ENCODE assay signal across 1 cellular context in genomic region chr6:3259491-3259958, GRCh38.
TF ChIP-seq lines count a peak whose summit lies in the region.

No MANE protein-coding gene starts in this region.

TF ChIP-seq in HepG2, 621 proteins besides CTCF, POLR2A, EP300 and RAD21 (continued from another document and continues in another):
- TF ChIP-seq ZNF414 (CRISPR knock-in tag; IDR thresholded peaks at IDR 0.05) (no peak), ZNF446 (CRISPR knock-in tag; IDR thresholded peaks at IDR 0.05) (no peak; the same call in 1 of the 2 replicates), MAFG (CRISPR knock-in tag; IDR thresholded peaks at IDR 0.05) (no peak), ZNF687 (CRISPR knock-in tag; IDR thresholded peaks at IDR 0.05) (peak; percentile 68), ZNF7 (CRISPR knock-in tag; IDR thresholded peaks at IDR 0.05) (no peak), TBX2 (CRISPR knock-in tag; IDR thresholded peaks at IDR 0.05; ENCODE audit: borderline replicate concordance) (peak; percentile 29; the same call in 1 of the 2 replicates), PAXIP1 (CRISPR knock-in tag; conservative IDR thresholded peaks at IDR 0.05) (no peak), RXRA (CRISPR knock-in tag; IDR thresholded peaks at IDR 0.05) (peak; percentile 50; the same call in 1 of the 2 replicates), DRAP1 (CRISPR knock-in tag; IDR thresholded peaks at IDR 0.05) (peak; percentile 36; the same call in 1 of the 2 replicates), XBP1 (CRISPR knock-in tag; IDR thresholded peaks at IDR 0.05) (no peak), RXRB (CRISPR knock-in tag; IDR thresholded peaks at IDR 0.05; ENCODE audit: borderline replicate concordance) (peak; percentile 28; the same call in 1 of the 2 replicates), CC2D1A (CRISPR knock-in tag; IDR thresholded peaks at IDR 0.05) (no peak), TAF1 (CRISPR knock-in tag; IDR thresholded peaks at IDR 0.05) (no peak; the same call in 1 of the 2 replicates), ZSCAN9 (CRISPR knock-in tag; IDR thresholded peaks at IDR 0.05; ENCODE audit: borderline replicate concordance) (no peak; the same call in 1 of the 2 replicates), IKZF5 (CRISPR knock-in tag; IDR thresholded peaks at IDR 0.05) (no peak; the same call in 1 of the 2 replicates), RFX1 (IDR thresholded peaks at IDR 0.05) (no peak), POLR2AphosphoS5 (IDR thresholded peaks at IDR 0.05; ENCODE audit: low read depth, low read length) (no peak), TSC22D2 (CRISPR knock-in tag; IDR thresholded peaks at IDR 0.05; ENCODE audit: borderline replicate concordance) (no peak), KDM6A (CRISPR knock-in tag; IDR thresholded peaks at IDR 0.05; ENCODE audit: low read depth) (no peak), KDM5A (IDR thresholded peaks at IDR 0.05; ENCODE audit: borderline replicate concordance, low read length) (no peak; the same call in 1 of the 2 replicates), KAT8 (CRISPR knock-in tag; IDR thresholded peaks at IDR 0.05) (0 out of 2 replicates have a peak, but pooled peaks have one; percentile 30), GATAD1 (CRISPR knock-in tag; IDR thresholded peaks at IDR 0.05) (0 out of 2 replicates have a peak, but pooled peaks have one; percentile 21), ZBTB1 (CRISPR knock-in tag; IDR thresholded peaks at IDR 0.05; ENCODE audit: borderline replicate concordance) (no peak), ZNF460 (CRISPR knock-in tag; IDR thresholded peaks at IDR 0.05; ENCODE audit: borderline replicate concordance) (no peak), ZKSCAN8 (CRISPR knock-in tag; IDR thresholded peaks at IDR 0.05; ENCODE audit: borderline replicate concordance) (no peak), ZNF761 (CRISPR knock-in tag; conservative IDR thresholded peaks at IDR 0.05) (0 out of 2 replicates have a peak, but pooled peaks have one; percentile 65), ZNF572 (CRISPR knock-in tag; IDR thresholded peaks at IDR 0.05) (peak; percentile 64), MAFK (conservative IDR thresholded peaks at IDR 0.05 in 1 of 2, IDR thresholded peaks at IDR 0.05 in 1 of 2; ENCODE audit: low read length in 2 of 2) (no peak), ZNF34 (CRISPR knock-in tag; IDR thresholded peaks at IDR 0.05; ENCODE audit: borderline replicate concordance) (0 out of 2 replicates have a peak, but pooled peaks have one; percentile 4), ZNF724P (CRISPR knock-in tag; IDR thresholded peaks at IDR 0.05; ENCODE audit: borderline replicate concordance) (no peak), MYNN (CRISPR knock-in tag; IDR thresholded peaks at IDR 0.05; ENCODE audit: low read depth) (no peak), ZNF235 (CRISPR knock-in tag; IDR thresholded peaks at IDR 0.05; ENCODE audit: borderline replicate concordance) (no peak), NONO (IDR thresholded peaks at IDR 0.05) (no peak), NONO (CRISPR knock-in tag; conservative IDR thresholded peaks at IDR 0.05) (no peak), ELF1 (CRISPR knock-in tag; IDR thresholded peaks at IDR 0.05) (peak; percentile 30; the same call in 1 of the 2 replicates)
- TF ChIP-seq, protein P1, sequence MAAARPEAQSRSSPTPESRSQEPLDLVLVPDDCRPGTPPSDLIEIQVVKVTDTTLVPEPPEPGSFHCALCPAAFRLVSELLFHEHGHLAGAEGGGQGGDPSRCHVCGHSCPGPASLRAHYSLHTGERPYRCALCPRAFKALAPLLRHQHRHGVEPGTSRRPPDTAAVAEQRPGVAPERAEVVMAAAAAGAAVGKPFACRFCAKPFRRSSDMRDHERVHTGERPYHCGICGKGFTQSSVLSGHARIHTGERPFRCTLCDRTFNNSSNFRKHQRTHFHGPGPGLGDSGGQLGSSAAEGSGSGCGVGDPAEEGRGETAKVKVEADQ (CRISPR knock-in tag; IDR thresholded peaks at IDR 0.05; ENCODE audit: borderline replicate concordance) = peak; percentile 3; the same call in 1 of the 2 replicates
- TF ChIP-seq, protein P2, sequence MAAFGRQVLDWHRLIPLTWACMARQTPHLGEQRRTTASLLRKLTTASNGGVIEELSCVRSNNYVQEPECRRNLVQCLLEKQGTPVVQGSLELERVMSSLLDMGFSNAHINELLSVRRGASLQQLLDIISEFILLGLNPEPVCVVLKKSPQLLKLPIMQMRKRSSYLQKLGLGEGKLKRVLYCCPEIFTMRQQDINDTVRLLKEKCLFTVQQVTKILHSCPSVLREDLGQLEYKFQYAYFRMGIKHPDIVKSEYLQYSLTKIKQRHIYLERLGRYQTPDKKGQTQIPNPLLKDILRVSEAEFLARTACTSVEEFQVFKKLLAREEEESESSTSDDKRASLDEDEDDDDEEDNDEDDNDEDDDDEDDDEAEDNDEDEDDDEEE (CRISPR knock-in tag; IDR thresholded peaks at IDR 0.05) = no peak
- TF ChIP-seq, protein P3, sequence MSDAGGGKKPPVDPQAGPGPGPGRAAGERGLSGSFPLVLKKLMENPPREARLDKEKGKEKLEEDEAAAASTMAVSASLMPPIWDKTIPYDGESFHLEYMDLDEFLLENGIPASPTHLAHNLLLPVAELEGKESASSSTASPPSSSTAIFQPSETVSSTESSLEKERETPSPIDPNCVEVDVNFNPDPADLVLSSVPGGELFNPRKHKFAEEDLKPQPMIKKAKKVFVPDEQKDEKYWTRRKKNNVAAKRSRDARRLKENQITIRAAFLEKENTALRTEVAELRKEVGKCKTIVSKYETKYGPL (CRISPR knock-in tag; IDR thresholded peaks at IDR 0.05) = no peak
- TF ChIP-seq, protein P4, sequence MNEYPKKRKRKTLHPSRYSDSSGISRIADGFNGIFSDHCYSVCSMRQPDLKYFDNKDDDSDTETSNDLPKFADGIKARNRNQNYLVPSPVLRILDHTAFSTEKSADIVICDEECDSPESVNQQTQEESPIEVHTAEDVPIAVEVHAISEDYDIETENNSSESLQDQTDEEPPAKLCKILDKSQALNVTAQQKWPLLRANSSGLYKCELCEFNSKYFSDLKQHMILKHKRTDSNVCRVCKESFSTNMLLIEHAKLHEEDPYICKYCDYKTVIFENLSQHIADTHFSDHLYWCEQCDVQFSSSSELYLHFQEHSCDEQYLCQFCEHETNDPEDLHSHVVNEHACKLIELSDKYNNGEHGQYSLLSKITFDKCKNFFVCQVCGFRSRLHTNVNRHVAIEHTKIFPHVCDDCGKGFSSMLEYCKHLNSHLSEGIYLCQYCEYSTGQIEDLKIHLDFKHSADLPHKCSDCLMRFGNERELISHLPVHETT (CRISPR knock-in tag; conservative IDR thresholded peaks at IDR 0.05) = 0 out of 2 replicates have a peak, but pooled peaks have one; percentile 40
- TF ChIP-seq, protein P5, sequence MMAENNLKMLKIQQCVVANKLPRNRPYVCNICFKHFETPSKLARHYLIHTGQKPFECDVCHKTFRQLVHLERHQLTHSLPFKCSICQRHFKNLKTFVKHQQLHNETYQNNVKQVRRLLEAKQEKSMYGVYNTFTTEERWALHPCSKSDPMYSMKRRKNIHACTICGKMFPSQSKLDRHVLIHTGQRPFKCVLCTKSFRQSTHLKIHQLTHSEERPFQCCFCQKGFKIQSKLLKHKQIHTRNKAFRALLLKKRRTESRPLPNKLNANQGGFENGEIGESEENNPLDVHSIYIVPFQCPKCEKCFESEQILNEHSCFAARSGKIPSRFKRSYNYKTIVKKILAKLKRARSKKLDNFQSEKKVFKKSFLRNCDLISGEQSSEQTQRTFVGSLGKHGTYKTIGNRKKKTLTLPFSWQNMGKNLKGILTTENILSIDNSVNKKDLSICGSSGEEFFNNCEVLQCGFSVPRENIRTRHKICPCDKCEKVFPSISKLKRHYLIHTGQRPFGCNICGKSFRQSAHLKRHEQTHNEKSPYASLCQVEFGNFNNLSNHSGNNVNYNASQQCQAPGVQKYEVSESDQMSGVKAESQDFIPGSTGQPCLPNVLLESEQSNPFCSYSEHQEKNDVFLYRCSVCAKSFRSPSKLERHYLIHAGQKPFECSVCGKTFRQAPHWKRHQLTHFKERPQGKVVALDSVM (CRISPR knock-in tag; IDR thresholded peaks at IDR 0.05) = no peak; the same call in 1 of the 2 replicates
- TF ChIP-seq, protein P6, sequence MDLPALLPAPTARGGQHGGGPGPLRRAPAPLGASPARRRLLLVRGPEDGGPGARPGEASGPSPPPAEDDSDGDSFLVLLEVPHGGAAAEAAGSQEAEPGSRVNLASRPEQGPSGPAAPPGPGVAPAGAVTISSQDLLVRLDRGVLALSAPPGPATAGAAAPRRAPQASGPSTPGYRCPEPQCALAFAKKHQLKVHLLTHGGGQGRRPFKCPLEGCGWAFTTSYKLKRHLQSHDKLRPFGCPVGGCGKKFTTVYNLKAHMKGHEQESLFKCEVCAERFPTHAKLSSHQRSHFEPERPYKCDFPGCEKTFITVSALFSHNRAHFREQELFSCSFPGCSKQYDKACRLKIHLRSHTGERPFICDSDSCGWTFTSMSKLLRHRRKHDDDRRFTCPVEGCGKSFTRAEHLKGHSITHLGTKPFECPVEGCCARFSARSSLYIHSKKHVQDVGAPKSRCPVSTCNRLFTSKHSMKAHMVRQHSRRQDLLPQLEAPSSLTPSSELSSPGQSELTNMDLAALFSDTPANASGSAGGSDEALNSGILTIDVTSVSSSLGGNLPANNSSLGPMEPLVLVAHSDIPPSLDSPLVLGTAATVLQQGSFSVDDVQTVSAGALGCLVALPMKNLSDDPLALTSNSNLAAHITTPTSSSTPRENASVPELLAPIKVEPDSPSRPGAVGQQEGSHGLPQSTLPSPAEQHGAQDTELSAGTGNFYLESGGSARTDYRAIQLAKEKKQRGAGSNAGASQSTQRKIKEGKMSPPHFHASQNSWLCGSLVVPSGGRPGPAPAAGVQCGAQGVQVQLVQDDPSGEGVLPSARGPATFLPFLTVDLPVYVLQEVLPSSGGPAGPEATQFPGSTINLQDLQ (CRISPR knock-in tag; IDR thresholded peaks at IDR 0.05) = no peak; the same call in 1 of the 2 replicates
